In genomic region chr1:61054636-61055035, GRCh38 we compare ENCODE assay signal across 13 cellular contexts. TPM values are rescaled to one million over a fixed set of nuclear protein-coding genes. Genes with fewer than 3 reads are reported as not detected.
DNase-seq lines count a peak whose midpoint lies in the region; ATAC-seq, FAIRE-seq and TF ChIP-seq lines count a peak whose summit lies in the region.
"Had no signal": no experiment of that assay in that cellular context is flagged by ENCODE, and none has a peak within 500 bp of the region (broad histone marks: within the 10 kb centered on the region; RNA-seq: fewer than 3 reads in every experiment).

No MANE protein-coding gene starts in this region.

- no peaks in the 10 kb centered on the region for H3K79me2 ChIP-seq in MM.1S (ENCODE audit: low read length)

- H3K4me3 Mint-ChIP-seq in CD4-positive, alpha-beta T cell: peak overlapping the region; percentile 59
- H3K4me3 Mint-ChIP-seq in glutamatergic neuron (ENCODE audit: unreplicated experiment): peak overlapping the region; percentile 76

- H3K4me1 ChIP-seq in MM.1S (ENCODE audit: low read length) (peaks cover 26% of the 10 kb centered on the region), psoas muscle (peaks cover 32% of the 10 kb centered on the region), lower lobe of right lung (peaks cover 58% of the 10 kb centered on the region), pancreas (peaks cover 6 to 22% (median 8%) of the 10 kb centered on the region in 3 donors)

- H2AFZ ChIP-seq in MM.1S (ENCODE audit: low read length): no peak overlapping the region

- intact Hi-C loops in CD4-positive, alpha-beta T cell (cut with DNase I, micrococcal nuclease): loop anchor here (5.0 to 10.0 kb wide), 5 partner anchors 158 to 1730 kb away; partner anchors contain the start of gene ATG4C (in 1 of the 2)
- intact Hi-C loops in psoas muscle (cut with DNase I): loop anchor here (5.0 to 10.0 kb wide), 4 partner anchors 33 to 670 kb away; partner anchors contain the start of gene TM2D1 (in 1 of the 2)
- intact Hi-C loops in lower lobe of right lung (cut with DNase I): no loop called here
- intact Hi-C loops in pancreas (cut with DNase I): loop anchor here in 1 of 3 donors (10.0 kb wide), 1 partner anchor 280 kb away; no protein-coding TSS in a partner anchor

- H3K27me3 Mint-ChIP-seq in CD4-positive, alpha-beta T cell: peaks cover 80% of the 10 kb centered on the region
- peaks cover 25% of the 10 kb centered on the region for H3K27me3 Mint-ChIP-seq in glutamatergic neuron (ENCODE audit: unreplicated experiment)

- H3K4me1 Mint-ChIP-seq in CD4-positive, alpha-beta T cell (ENCODE audit: low read depth): peaks cover 58% of the 10 kb centered on the region
- H3K4me1 Mint-ChIP-seq in glutamatergic neuron (ENCODE audit: low read depth, unreplicated experiment): peaks cover 12% of the 10 kb centered on the region

- peaks cover 78% of the 10 kb centered on the region for H3K27me3 ChIP-seq in CD4-positive, alpha-beta T cell (ENCODE audit: control insufficient read depth, insufficient read depth, low read length)
- H3K27me3 ChIP-seq in MM.1S (replicated peaks; ENCODE audit: insufficient read depth, low read length) (peaks cover 37% of the 10 kb centered on the region), psoas muscle (ENCODE audit: insufficient read depth in 3 of 3, low read length in 2 of 3) (no peaks in the 10 kb centered on the region), lower lobe of right lung (ENCODE audit: low read depth) (no peaks in the 10 kb centered on the region), pancreas (no peaks in the 10 kb centered on the region)
- H3K27me3 ChIP-seq: foreskin keratinocyte had no signal

- H3K36me3 ChIP-seq in MM.1S (replicated peaks; ENCODE audit: insufficient read depth, low read length) (no peaks in the 10 kb centered on the region), psoas muscle (ENCODE audit: insufficient read depth in 1 of 2, low read depth in 1 of 2) (no peaks in the 10 kb centered on the region), lower lobe of right lung (no peaks in the 10 kb centered on the region), pancreas (no peaks in the 10 kb centered on the region)
- H3K36me3 ChIP-seq: BLaER1 treated with 17β-estradiol and CSF1 and Interleukin-3, amounts not matched to agents 10 nM and 100 nM had no signal

- no peak for FAIRE-seq in pancreas (lab: Jason Lieb, UNC)

- no peak for ATAC-seq in CD4-positive, alpha-beta T cell (ENCODE audit: poor library complexity)
- ATAC-seq in psoas muscle (no peak), esophagus mucosa (no peak), lower lobe of right lung (no peak), pancreas (no peak), GM18868 (IDR thresholded peaks at IDR 0.05; ENCODE audit: unreplicated experiment) (no peak)
- ATAC-seq: foreskin keratinocyte had no signal

- no peaks in the 10 kb centered on the region for H3K9me3 Mint-ChIP-seq in CD4-positive, alpha-beta T cell
- H3K9me3 Mint-ChIP-seq in glutamatergic neuron (ENCODE audit: unreplicated experiment): peaks cover 3% of the 10 kb centered on the region

- TF ChIP-seq CTCF in CD4-positive, alpha-beta T cell (IDR thresholded peaks at IDR 0.05): no peak
- TF ChIP-seq CTCF in MM.1S (IDR thresholded peaks at IDR 0.05; ENCODE audit: low read length): no peak
- TF ChIP-seq CTCF in glutamatergic neuron (IDR thresholded peaks at IDR 0.05; ENCODE audit: partially characterized antibody, unreplicated experiment): no peak
- no peak for TF ChIP-seq CTCF in psoas muscle (IDR thresholded peaks at IDR 0.05)
- TF ChIP-seq CTCF in lower lobe of right lung (IDR thresholded peaks at IDR 0.05): no peak
- no peak for TF ChIP-seq CTCF in pancreas (IDR thresholded peaks at IDR 0.05)

- H3K4me3 ChIP-seq in MM.1S (ENCODE audit: low read length) (no peak overlapping the region), psoas muscle (peak overlapping the region; percentile 79), lower lobe of right lung (no peak overlapping the region), pancreas (no peak overlapping the region)

- POLR2A ChIA-PET in CD4-positive, alpha-beta T cell (lab: Charles Lee): interaction anchor here (5.8 to 6.2 kb wide), 2 partner anchors 23 kb away, joined by 38 to 84 read pairs; no protein-coding TSS in a partner anchor

- peaks cover 18% of the 10 kb centered on the region for H3F3A ChIP-seq in MM.1S (ENCODE audit: insufficient read depth, low read length)

- no peak overlapping the region for H3K27ac Mint-ChIP-seq in CD4-positive, alpha-beta T cell
- no peak overlapping the region for H3K27ac Mint-ChIP-seq in glutamatergic neuron (ENCODE audit: unreplicated experiment)

- H3K4me2 ChIP-seq in MM.1S (ENCODE audit: low read depth, low read length): peak overlapping the region; percentile 92; the same call in 1 of the 2 replicates

- H3K9me2 ChIP-seq in MM.1S (replicated peaks; ENCODE audit: insufficient read depth, low read length): no peaks in the 10 kb centered on the region

- no peak for DNase-seq in CD4-positive, alpha-beta T cell
- DNase-seq in MM.1S: no peak
- DNase-seq in glutamatergic neuron: no peak
- DNase-seq in psoas muscle: peak in 1 of 2 donors; percentile 57
- DNase-seq in lower lobe of right lung: no peak
- DNase-seq in pancreas: no peak
- DNase-seq: activated T-cell treated with anti-CD3 and anti-CD28 coated beads for 4 hours; central memory CD4-positive, alpha-beta T cell; foreskin keratinocyte; NCI-H226 had no signal

- WGBS in psoas muscle, 3 donors: 54 to 78% (median 62%) methylated on average over 11 of the region's 11 CpGs
- 87 to 89% methylated on average over 11 of the region's 11 CpGs for WGBS in pancreas, 2 donors

- CTCF ChIA-PET in CD4-positive, alpha-beta T cell (lab: Charles Lee): interaction anchor here (0.8 to 1.6 kb wide), 3 partner anchors 12 to 31 kb away, joined by 3 to 6 read pairs (median 3); no protein-coding TSS in a partner anchor

- H3K27ac ChIP-seq in CD4-positive, alpha-beta T cell (ENCODE audit: low read depth, low read length): no peak overlapping the region
- H3K27ac ChIP-seq in MM.1S (ENCODE audit: low read length) (no peak overlapping the region), psoas muscle (peak overlapping the region; percentile 97), lower lobe of right lung (no peak overlapping the region), pancreas (peak overlapping the region in 2 of 4 donors; percentile 84 to 91)
- H3K27ac ChIP-seq: BLaER1 treated with 17β-estradiol and CSF1 and Interleukin-3, amounts not matched to agents 10 nM and 100 nM; foreskin keratinocyte had no signal

- H3K9ac ChIP-seq in MM.1S (ENCODE audit: low read length): no peak overlapping the region

- no peaks in the 10 kb centered on the region for H3K36me3 Mint-ChIP-seq in CD4-positive, alpha-beta T cell (ENCODE audit: low read depth)
- no peaks in the 10 kb centered on the region for H3K36me3 Mint-ChIP-seq in glutamatergic neuron (ENCODE audit: unreplicated experiment)

- H4K20me1 ChIP-seq in MM.1S (ENCODE audit: insufficient read depth, low read length): no peaks in the 10 kb centered on the region

- no peaks in the 10 kb centered on the region for H3K9me3 ChIP-seq in CD4-positive, alpha-beta T cell (ENCODE audit: control insufficient read depth, low read length)
- H3K9me3 ChIP-seq in MM.1S (replicated peaks; ENCODE audit: insufficient read depth, low read length) (no peaks in the 10 kb centered on the region), psoas muscle (no peaks in the 10 kb centered on the region), lower lobe of right lung (no peaks in the 10 kb centered on the region), pancreas (no peaks in the 10 kb centered on the region)

RNA-seq across cellular contexts. Expression of gene NFIA, which starts 27.7 kb away (rescaled TPM):
- total RNA-seq in CD4-positive, alpha-beta T cell: 1 to 10 TPM; 4.8 to 5.9 TPM
- total RNA-seq in glutamatergic neuron (ENCODE audit: unreplicated experiment): 16.4 TPM
- 10 to 100 TPM; 30.6 to 42.7 (median 42.3) TPM for total RNA-seq in psoas muscle
- 10 to 100 TPM in 1 of 3 donors, 1 to 10 TPM in 2; 4.0 to 11.7 (median 4.2) TPM for polyA plus RNA-seq in psoas muscle
- total RNA-seq in esophagus mucosa: 47.5 TPM
- 70.0 TPM for total RNA-seq in lower lobe of right lung
- total RNA-seq in pancreas: 10 to 100 TPM; 29.0 to 48.1 (median 32.8) TPM
- 1 to 10 TPM; 4.9 to 5.6 TPM for polyA plus RNA-seq in pancreas
